In the genomic region with DNA sequence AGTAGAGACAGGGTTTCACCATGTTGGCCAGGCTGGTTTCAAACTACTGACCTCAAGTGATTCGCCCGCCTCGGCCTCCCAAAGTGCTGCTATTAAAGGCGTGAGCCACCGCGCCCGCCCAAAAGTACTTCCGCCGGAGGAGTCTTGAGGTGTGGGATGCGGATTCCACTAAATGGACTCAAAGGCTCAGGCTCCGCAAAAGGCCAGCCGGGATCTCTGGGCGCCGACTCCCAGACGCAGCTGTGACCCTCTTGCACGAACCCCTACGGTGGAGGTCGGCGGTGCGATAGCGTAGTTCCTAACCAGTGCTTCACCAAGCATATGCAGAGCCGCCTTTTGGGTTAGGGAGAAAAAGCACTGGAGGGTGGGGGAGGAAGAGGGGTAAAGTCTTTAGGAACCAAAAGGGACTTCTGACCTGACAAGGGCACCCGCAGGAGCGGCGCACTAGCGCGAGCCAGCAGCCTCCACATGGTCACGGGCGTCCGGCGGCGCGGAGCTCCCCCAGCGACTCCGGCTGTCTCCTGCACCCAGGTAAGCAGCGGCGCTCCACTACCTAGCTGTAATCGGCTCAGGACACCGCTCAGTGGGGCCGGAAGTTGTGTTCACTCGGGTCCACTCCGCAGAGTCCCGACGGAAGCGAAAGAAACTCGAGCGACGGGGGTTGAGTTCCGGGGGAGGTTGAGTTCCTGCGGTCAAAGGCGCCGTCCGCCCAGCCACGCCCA, we compare ENCODE assay signal across 8 cellular contexts. TPM values are rescaled to one million over a fixed set of nuclear protein-coding genes. Genes with fewer than 3 reads are reported as not detected.
DNase-seq lines count a peak whose midpoint lies in the region; TF ChIP-seq lines count a peak whose summit lies in the region.

A gene (minus strand): TSS at position 590 of the 722 bp plus-strand sequence. CDS start 120 bp downstream, at position 470.

- H4K91ac ChIP-seq in neuronal stem cell (ENCODE audit: low read depth, low read length, poor library complexity) = no peak within 1 kb of the TSS

- H4K8ac ChIP-seq in neuronal stem cell (ENCODE audit: low read depth, low read length) = no peak within 1 kb of the TSS

- H3K27ac ChIP-seq in MM.1S (ENCODE audit: low read length) = peak within 1 kb of the TSS; percentile 82
- H3K27ac ChIP-seq in neuronal stem cell (replicated peaks; ENCODE audit: low read length) = no peak within 1 kb of the TSS

- no CpG with 5 or more reads among the region's 54 CpGs for WGBS in neuronal stem cell (ENCODE audit: extremely low coverage in 2 of 2, insufficient read length in 2 of 2, insufficient replicate concordance in 1 of 2), 2 donors

- H3K9me2 ChIP-seq in MM.1S (replicated peaks; ENCODE audit: insufficient read depth, low read length) = no peaks in the 10 kb centered on the region

- no peak within 1 kb of the TSS for H2BK15ac ChIP-seq in neuronal stem cell (ENCODE audit: low read length)

- H3K36me3 ChIP-seq in MM.1S (replicated peaks; ENCODE audit: insufficient read depth, low read length) (peaks cover 15% of the 10 kb centered on the region; the same call in 1 of the 2 replicates), neuronal stem cell (replicated peaks in 1 of 2; ENCODE audit: control insufficient read depth in 2 of 2, insufficient read depth in 2 of 2, low read length in 2 of 2) (peaks cover 13 to 36% of the 10 kb centered on the region in 2 donors)

- H3K4me1 ChIP-seq in MM.1S (ENCODE audit: low read length) (peaks cover 19% of the 10 kb centered on the region), neuronal stem cell (ENCODE audit: control insufficient read depth in 2 of 2, insufficient read depth in 1 of 2, low read depth in 1 of 2, low read length in 2 of 2) (peaks cover 0 to 2% of the 10 kb centered on the region in 2 donors)

- H2AK5ac ChIP-seq in neuronal stem cell (ENCODE audit: low read depth, low read length) = no peak within 1 kb of the TSS

- H3K4me2 ChIP-seq in MM.1S (ENCODE audit: low read depth, low read length) = peak within 1 kb of the TSS; percentile 95
- peak within 1 kb of the TSS; percentile 65 for H3K4me2 ChIP-seq in neuronal stem cell (ENCODE audit: insufficient read depth, low read length, poor library complexity, severe bottlenecking)

- H3K4ac ChIP-seq in neuronal stem cell (ENCODE audit: low read length) = no peak within 1 kb of the TSS

- DNase-seq in GF-D8 (lab: John Stamatoyannopoulos, UW) (peak; percentile 71), HCEC 1CT (peak; percentile 84), MM.1S (peak; percentile 95), SIG-M5 (lab: John Stamatoyannopoulos, UW) (peak; percentile 21), activated gamma-delta T cell treated with Interleukin-2 at 50 U/mL for 16 hours (peak; percentile 88), foreskin melanocyte (peak; percentile 81), neuronal stem cell (ENCODE audit: low spot score) (peak; percentile 83)

- no peak within 1 kb of the TSS for H2BK5ac ChIP-seq in neuronal stem cell (ENCODE audit: low read length)

- H3K79me1 ChIP-seq in neuronal stem cell (ENCODE audit: low read depth, low read length) = peaks cover 4% of the 10 kb centered on the region

- H3F3A ChIP-seq in MM.1S (ENCODE audit: insufficient read depth, low read length) = peaks cover 20% of the 10 kb centered on the region

- H2AFZ ChIP-seq in MM.1S (ENCODE audit: low read length) = peak within 1 kb of the TSS; percentile 76
- peak within 1 kb of the TSS; percentile 94 for H2AFZ ChIP-seq in neuronal stem cell (ENCODE audit: low read length)

- no peaks in the 10 kb centered on the region for H4K20me1 ChIP-seq in MM.1S (ENCODE audit: insufficient read depth, low read length)

- H3K14ac ChIP-seq in neuronal stem cell (ENCODE audit: low read length) = peak within 1 kb of the TSS; percentile 39

- no peak within 1 kb of the TSS for H2BK12ac ChIP-seq in neuronal stem cell (ENCODE audit: low read length)

- H3K79me2 ChIP-seq in MM.1S (ENCODE audit: low read length) = peaks cover 33% of the 10 kb centered on the region

- peak within 1 kb of the TSS; percentile 81 for H3K4me3 ChIP-seq in MM.1S (ENCODE audit: low read length)
- H3K4me3 ChIP-seq in neuronal stem cell (ENCODE audit: low read length in 2 of 2) = peak within 1 kb of the TSS; percentile 72 to 83

- H3K9ac ChIP-seq in MM.1S (ENCODE audit: low read length) (peak within 1 kb of the TSS; percentile 82), neuronal stem cell (ENCODE audit: low read depth, low read length, poor library complexity) (peak within 1 kb of the TSS; percentile 90)

- H3K18ac ChIP-seq in neuronal stem cell (ENCODE audit: low read length) = peak within 1 kb of the TSS; percentile 88

- no peaks in the 10 kb centered on the region for H3K9me3 ChIP-seq in MM.1S (replicated peaks; ENCODE audit: insufficient read depth, low read length)
- no peaks in the 10 kb centered on the region for H3K9me3 ChIP-seq in neuronal stem cell (replicated peaks in 1 of 2; ENCODE audit: control insufficient read depth in 2 of 2, insufficient read depth in 1 of 2, low read depth in 1 of 2, low read length in 2 of 2)

- H3K27me3 ChIP-seq in MM.1S (replicated peaks; ENCODE audit: insufficient read depth, low read length) = no peaks in the 10 kb centered on the region
- peaks cover 0 to 5% (median 0%) of the 10 kb centered on the region in 3 experiments for H3K27me3 ChIP-seq in neuronal stem cell (ENCODE audit: control insufficient read depth in 3 of 3, insufficient read depth in 3 of 3, low read depth in 1 of 3, low read length in 3 of 3)

- TF ChIP-seq CTCF in MM.1S (IDR thresholded peaks at IDR 0.05; ENCODE audit: low read length) (peak; percentile 45), subcutaneous adipose tissue (IDR thresholded peaks at IDR 0.05; ENCODE audit: low read depth) (no peak)

- no peak within 1 kb of the TSS for H2BK120ac ChIP-seq in neuronal stem cell (ENCODE audit: low read depth, low read length)

- peak within 1 kb of the TSS; percentile 20 for H3K23ac ChIP-seq in neuronal stem cell (ENCODE audit: low read depth, low read length, poor library complexity)

RNA-seq across cellular contexts. Expression of the gene that starts here (rescaled TPM):
- polyA plus RNA-seq in neuronal stem cell (2013, experiment 1 of 2) = 42.5 TPM
- polyA plus RNA-seq in neuronal stem cell (2013, experiment 2 of 2) = 41.2 TPM
- 10 to 100 TPM; 36.6 to 50.5 (median 42.1) TPM for total RNA-seq in subcutaneous adipose tissue

Comparison
In these comparisons a context has a peak if more than half of its experiments do, and no peak if none do; other contexts are left out.
1. DNase-seq: peak in every context shown above with its lines; median percentile 95 in MM.1S; 88 in activated gamma-delta T cell treated with Interleukin-2 at 50 U/mL for 16 hours; 84 in HCEC 1CT; 83 in neuronal stem cell; 81 in foreskin melanocyte; 71 in GF-D8; 21 in SIG-M5.